8 cellular contexts compared by ENCODE assay signal in the genomic region with DNA sequence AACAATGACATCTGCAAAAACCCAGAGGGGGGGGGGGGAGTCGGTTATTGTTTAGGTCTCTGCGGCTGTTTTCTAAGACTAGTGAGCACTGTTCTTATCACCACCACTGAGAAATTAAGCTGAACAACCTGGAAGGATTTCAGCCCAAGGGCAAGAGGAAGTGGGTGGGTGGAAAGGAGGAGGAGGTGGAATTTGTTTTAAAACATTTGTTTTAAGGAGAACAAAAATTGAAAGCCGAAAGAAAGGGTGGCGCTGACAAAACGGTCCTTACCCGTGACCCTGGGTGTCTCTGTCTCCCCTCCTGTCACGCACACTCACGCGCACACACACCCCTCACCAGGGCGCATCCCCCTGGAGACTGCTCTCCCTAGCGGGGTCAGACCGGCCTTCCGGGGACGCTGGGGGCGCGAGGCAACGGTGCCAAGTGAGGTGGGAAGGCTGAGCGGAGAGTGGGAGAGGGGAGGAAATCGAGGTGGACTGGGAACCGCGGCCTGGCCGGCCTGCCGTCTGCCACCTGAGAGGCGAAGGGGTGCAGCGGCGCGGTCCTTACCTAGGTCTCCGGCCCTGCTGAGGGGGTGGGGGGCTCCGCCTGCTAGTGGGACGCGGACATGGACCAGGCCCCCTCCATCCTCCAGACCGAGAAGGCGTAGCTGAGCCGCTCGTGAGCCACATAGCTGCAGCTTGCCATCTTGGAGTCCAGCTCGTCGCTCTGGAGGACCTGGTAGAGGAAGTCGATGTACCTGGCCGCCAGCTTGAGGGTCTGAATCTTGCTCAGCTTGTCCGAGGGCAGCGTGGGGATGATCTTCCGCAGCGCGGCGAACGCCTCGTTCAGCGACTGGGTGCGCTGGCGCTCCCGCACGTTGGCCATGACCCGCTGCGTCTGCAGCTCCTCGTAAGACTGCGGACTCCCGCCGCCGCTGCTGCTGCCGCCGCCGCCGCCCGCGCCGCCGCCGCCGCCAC. TPM values are rescaled to one million over a fixed set of nuclear protein-coding genes. Genes with fewer than 3 reads are reported as not detected.
A peak's percentile ranks its signal among the peaks of the same experiment; 100 is the strongest.
DNase-seq lines count a peak whose midpoint lies in the region; ATAC-seq and TF ChIP-seq lines count a peak whose summit lies in the region.

No MANE protein-coding gene starts in this region.

- H3K4me3 ChIP-seq in AG04449 (ENCODE audit: low read depth, low read length) (peak overlapping the region; percentile 99), choroid plexus epithelial cell (ENCODE audit: low read depth, low read length) (peak overlapping the region; percentile 99)

- H3K27ac Mint-ChIP-seq in mesothelial cell of epicardium, result peak overlapping the region; percentile 91

- peaks cover 71% of the 10 kb centered on the region for H3K27me3 Mint-ChIP-seq in mesothelial cell of epicardium (ENCODE audit: low read depth)

- POLR2A ChIA-PET in AG04449 (lab: Yijun Ruan, JAX), result interaction anchor here (0.6 to 2.9 kb wide), 10 partner anchors 9 to 431 kb away, joined by 3 to 45 read pairs (median 4); no protein-coding TSS in a partner anchor

- no peaks in the 10 kb centered on the region for H3K9me3 Mint-ChIP-seq in mesothelial cell of epicardium

- CTCF ChIA-PET in AG04449 (lab: Yijun Ruan, JAX), result interaction anchor here (1.1 to 4.6 kb wide), 6 partner anchors 7 to 526 kb away, joined by 3 to 46 read pairs (median 8); no protein-coding TSS in a partner anchor

- peaks cover 49% of the 10 kb centered on the region for H3K4me1 Mint-ChIP-seq in mesothelial cell of epicardium

- no peak for TF ChIP-seq CTCF in AG04449 (IDR thresholded peaks at IDR 0.05; ENCODE audit: insufficient read depth, low read length, missing control alignments)
- no peak for TF ChIP-seq CTCF in choroid plexus epithelial cell (conservative IDR thresholded peaks at IDR 0.05; ENCODE audit: low read depth, low read length)
- TF ChIP-seq CTCF in mesothelial cell of epicardium (IDR thresholded peaks at IDR 0.05; ENCODE audit: unreplicated experiment), result no peak

- peak overlapping the region; percentile 92 for H3K4me3 Mint-ChIP-seq in mesothelial cell of epicardium

- no peak for DNase-seq in AG04449 (ENCODE audit: low read depth, low spot score)
- DNase-seq in NCI-H226, result peak; percentile 75
- peak; percentile 61 for DNase-seq in choroid plexus epithelial cell (ENCODE audit: low read depth)
- no peak for DNase-seq in mesothelial cell of epicardium (ENCODE audit: low spot score in 2 of 2, unreplicated experiment in 2 of 2)
- DNase-seq in NCI-H510A (lab: John Stamatoyannopoulos, UW), result no peak
- DNase-seq in NCI-H1436 (lab: John Stamatoyannopoulos, UW), result no peak
- DNase-seq in foreskin melanocyte, result no peak

- ATAC-seq in GM19351 (IDR thresholded peaks at IDR 0.05; ENCODE audit: unreplicated experiment), result peak; percentile 32

- H3K36me3 Mint-ChIP-seq in mesothelial cell of epicardium, result peaks cover 8% of the 10 kb centered on the region

RNA-seq across cellular contexts. Expression of gene TWIST1, which starts 1.0 kb away (rescaled TPM):
- 111 to 126 TPM (median 120 TPM) in 3 replicates for total RNA-seq in mesothelial cell of epicardium

RNA-seq across cellular contexts. Expression of gene FERD3L, which starts 28.8 kb away (rescaled TPM):
- total RNA-seq in mesothelial cell of epicardium, result not detected in 3 replicates

Comparison
In these comparisons a context has a peak if more than half of its experiments do, and no peak if none do; other contexts are left out.
1. DNase-seq: peak in NCI-H226 (single experiment) and choroid plexus epithelial cell (single experiment); none in AG04449 (single experiment), mesothelial cell of epicardium (0 of 2), NCI-H510A (single experiment), NCI-H1436 (single experiment) and foreskin melanocyte (single experiment).